ENCODE assay signal across 14 cellular contexts in the genomic region with DNA sequence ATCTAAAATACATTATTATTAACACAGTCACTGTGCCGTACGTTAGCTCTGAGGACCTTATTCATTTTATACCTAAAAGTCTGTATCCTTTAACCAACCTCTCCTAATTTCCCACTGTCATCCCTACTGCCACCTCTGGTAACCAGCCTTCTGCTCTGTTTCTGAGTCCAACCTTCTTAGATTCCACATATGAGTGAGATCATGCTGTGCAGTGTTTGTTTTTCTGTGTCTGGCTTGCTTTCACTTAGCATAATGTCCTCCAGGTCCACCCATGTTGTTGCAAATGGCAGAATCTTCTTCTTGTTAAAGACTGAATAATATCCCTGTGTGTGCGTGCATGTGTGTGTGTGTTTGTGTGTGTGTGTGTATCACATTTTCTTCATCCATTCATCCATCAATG.
DNase-seq lines count a peak whose midpoint lies in the region; ATAC-seq and TF ChIP-seq lines count a peak whose summit lies in the region.
"Had no signal": no experiment of that assay in that cellular context is flagged by ENCODE, and none has a peak within 500 bp of the region (broad histone marks: within the 10 kb centered on the region; RNA-seq: fewer than 3 reads in every experiment).

No MANE protein-coding gene starts in this region.

- H3K18ac ChIP-seq in mesenchymal stem cell (ENCODE audit: low read depth in 1 of 2, low read length in 2 of 2): no peak overlapping the region

- H3K36me3 ChIP-seq in GM23248 (ENCODE audit: low read depth) (no peaks in the 10 kb centered on the region), mesenchymal stem cell (ENCODE audit: control insufficient read depth in 1 of 2, insufficient read depth in 2 of 2, low read depth in 1 of 2, low read length in 2 of 2) (no peaks in the 10 kb centered on the region)
- no peaks in the 10 kb centered on the region for H3K36me3 ChIP-seq in effector memory CD4-positive, alpha-beta T cell (ENCODE audit: control insufficient read depth, insufficient read depth, low read length)

- peak; percentile 7 for DNase-seq in GM23248
- DNase-seq in NCI-H2107 (lab: John Stamatoyannopoulos, UW): peak; percentile 47
- peak; percentile 59 for DNase-seq in astrocyte of the spinal cord (ENCODE audit: low read depth, low spot score)
- peak; percentile 38 for DNase-seq in mesenchymal stem cell
- no peak for DNase-seq in effector memory CD4-positive, alpha-beta T cell
- no peak for DNase-seq in germinal center (ENCODE audit: low spot score)
- DNase-seq: activated T-cell treated with anti-CD3 and anti-CD28 coated beads, Interleukin-2, amount 50 U/mL, for 4 hours; GOT3; MM.1S; posterior cingulate gyrus had no signal

- H3K4me3 ChIP-seq in GM23248: no peak overlapping the region
- no peak overlapping the region for H3K4me3 ChIP-seq in astrocyte of the spinal cord (ENCODE audit: low read depth, low read length)
- no peak overlapping the region for H3K4me3 ChIP-seq in mesenchymal stem cell (ENCODE audit: insufficient read depth in 1 of 2, low read depth in 1 of 2, low read length in 2 of 2)
- no peak overlapping the region for H3K4me3 ChIP-seq in effector memory CD4-positive, alpha-beta T cell (ENCODE audit: insufficient read depth, low read depth, low read length, poor library complexity, severe bottlenecking)

- H3K14ac ChIP-seq in mesenchymal stem cell (ENCODE audit: low read length in 2 of 2): no peak overlapping the region

- no peak overlapping the region for H2BK5ac ChIP-seq in mesenchymal stem cell (ENCODE audit: low read depth, low read length, poor library complexity, severe bottlenecking)

- no peak overlapping the region for H4K8ac ChIP-seq in mesenchymal stem cell (ENCODE audit: low read length)

- no peaks in the 10 kb centered on the region for H4K20me1 ChIP-seq in GM23248 (ENCODE audit: insufficient read depth)

- H3K9me3 ChIP-seq in GM23248 (ENCODE audit: low read depth) (no peaks in the 10 kb centered on the region), mesenchymal stem cell (ENCODE audit: control insufficient read depth, low read length) (no peaks in the 10 kb centered on the region)
- no peaks in the 10 kb centered on the region for H3K9me3 ChIP-seq in effector memory CD4-positive, alpha-beta T cell (ENCODE audit: control insufficient read depth, low read length)

- WGBS in GM23248 (ENCODE audit: low coverage in 1 of 2, low lambda C conversion rate in 2 of 2, missing lambda C conversion rate in 2 of 2), 2 experiments: 73 to 83% methylated on average over 3 of the region's 3 CpGs
- 73% methylated on average over 2 of the region's 3 CpGs for WGBS in mesenchymal stem cell

- in situ Hi-C loops in GM23248 (cut with MboI): no loop called here
- in situ Hi-C loops in astrocyte of the spinal cord (cut with HindIII; ENCODE audit: low sequenced_read_pairs): no loop called here

- no peak overlapping the region for H2AK5ac ChIP-seq in mesenchymal stem cell (ENCODE audit: low read length, severe bottlenecking)

- H4K91ac ChIP-seq in mesenchymal stem cell (ENCODE audit: low read length): no peak overlapping the region

- H2AFZ ChIP-seq in GM23248 (no peak overlapping the region), mesenchymal stem cell (ENCODE audit: low read depth, low read length) (no peak overlapping the region)

- H3K23ac ChIP-seq in mesenchymal stem cell (ENCODE audit: low read length in 2 of 2): no peak overlapping the region

- peaks cover 3% of the 10 kb centered on the region for H3F3A ChIP-seq in GM23248 (ENCODE audit: insufficient read depth)

- ATAC-seq in HG03469 (IDR thresholded peaks at IDR 0.05; ENCODE audit: unreplicated experiment): no peak
- no peak for ATAC-seq in GM21367 (IDR thresholded peaks at IDR 0.05; ENCODE audit: unreplicated experiment)
- ATAC-seq: activated T-cell treated with anti-CD3 and anti-CD28 coated beads, Interleukin-2, amount 50 U/mL, for 4 hours; WTC11 had no signal

- no peak overlapping the region for H3K27ac ChIP-seq in GM23248
- no peak overlapping the region for H3K27ac ChIP-seq in mesenchymal stem cell (ENCODE audit: low read length, poor library complexity, severe bottlenecking)
- H3K27ac ChIP-seq in effector memory CD4-positive, alpha-beta T cell (ENCODE audit: insufficient read depth, low read length, poor library complexity, severe bottlenecking): no peak overlapping the region
- H3K27ac ChIP-seq: RWPE1 had no signal

- H2BK15ac ChIP-seq in mesenchymal stem cell (ENCODE audit: low read depth, poor library complexity, severe bottlenecking): no peak overlapping the region

- no peak overlapping the region for H3K4ac ChIP-seq in mesenchymal stem cell (ENCODE audit: low read depth in 1 of 2, low read length in 2 of 2)

- H2BK12ac ChIP-seq in mesenchymal stem cell (ENCODE audit: low read length in 2 of 2): no peak overlapping the region

- H3K9ac ChIP-seq in GM23248 (no peak overlapping the region), mesenchymal stem cell (ENCODE audit: low read length) (no peak overlapping the region)

- H2BK120ac ChIP-seq in mesenchymal stem cell (ENCODE audit: low read depth, low read length): no peak overlapping the region

- H3K4me1 ChIP-seq in GM23248 (ENCODE audit: insufficient read depth): no peaks in the 10 kb centered on the region
- no peaks in the 10 kb centered on the region for H3K4me1 ChIP-seq in mesenchymal stem cell (ENCODE audit: control insufficient read depth, insufficient read depth, low read depth, low read length)
- H3K4me1 ChIP-seq in effector memory CD4-positive, alpha-beta T cell (ENCODE audit: control insufficient read depth, insufficient read depth, low read length, poor library complexity, severe bottlenecking): no peaks in the 10 kb centered on the region

- peak; percentile 7 for TF ChIP-seq CTCF in astrocyte of the spinal cord (IDR thresholded peaks at IDR 0.05; ENCODE audit: low read depth, low read length)

- H3K4me2 ChIP-seq in GM23248 (ENCODE audit: unreplicated experiment): no peak overlapping the region
- no peak overlapping the region for H3K4me2 ChIP-seq in mesenchymal stem cell (ENCODE audit: low read length, poor library complexity, severe bottlenecking)

- H3K79me1 ChIP-seq in mesenchymal stem cell (replicated peaks; ENCODE audit: low read length, poor library complexity, severe bottlenecking): no peaks in the 10 kb centered on the region

- H3K27me3 ChIP-seq in GM23248 (replicated peaks; ENCODE audit: insufficient read depth) (no peaks in the 10 kb centered on the region), mesenchymal stem cell (ENCODE audit: control insufficient read depth in 1 of 2, insufficient read depth in 1 of 2, low read length in 2 of 2) (no peaks in the 10 kb centered on the region)
- H3K27me3 ChIP-seq in effector memory CD4-positive, alpha-beta T cell (replicated peaks; ENCODE audit: control insufficient read depth, insufficient read depth, low read length, poor library complexity, severe bottlenecking): no peaks in the 10 kb centered on the region

- H3K79me2 ChIP-seq in GM23248 (ENCODE audit: insufficient read depth): no peaks in the 10 kb centered on the region

- H3K9me2 ChIP-seq in GM23248 (ENCODE audit: insufficient read depth): no peaks in the 10 kb centered on the region

Comparison
In these comparisons a context has a peak if more than half of its experiments do, and no peak if none do; other contexts are left out.
1. DNase-seq: peak in GM23248 (single experiment), NCI-H2107 (single experiment), astrocyte of the spinal cord (single experiment) and mesenchymal stem cell (single experiment); none in effector memory CD4-positive, alpha-beta T cell (0 of 3) and germinal center (single experiment).